1 cellular context compared by ENCODE assay signal in the genomic region with DNA sequence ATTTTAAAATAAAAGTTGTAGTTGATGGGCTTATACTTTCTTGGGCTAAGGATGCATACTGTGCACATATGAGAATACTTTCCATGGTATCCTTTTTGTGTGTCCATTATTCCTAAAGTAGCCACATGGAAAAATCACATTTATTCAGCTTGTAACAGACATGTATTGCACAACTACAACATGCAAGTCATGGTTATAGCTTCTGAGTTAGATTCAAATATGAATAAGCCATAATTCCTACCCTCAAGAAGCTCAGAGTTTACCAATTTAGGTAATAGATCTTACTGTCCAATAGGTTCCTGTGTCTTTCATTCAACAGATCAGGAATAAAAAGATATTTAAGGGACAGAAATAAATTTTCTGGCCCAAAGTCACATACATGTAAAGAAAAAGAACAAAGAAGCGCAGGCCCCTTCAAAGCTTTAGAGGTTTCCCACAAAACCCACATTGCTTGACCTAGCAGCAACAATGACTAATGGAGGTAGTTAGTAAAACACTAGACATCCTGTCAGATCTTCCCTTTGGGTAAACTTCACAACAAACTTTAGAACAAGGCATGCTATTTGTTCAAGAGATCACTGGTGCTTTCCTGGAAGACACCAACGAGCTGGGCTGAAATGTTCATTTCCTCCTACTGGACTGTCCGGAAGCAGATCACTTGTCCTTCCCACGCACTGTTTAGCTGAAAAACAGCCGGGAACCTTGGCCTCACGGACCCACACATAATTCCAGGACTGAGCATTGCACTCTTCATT.
TF ChIP-seq lines count a peak whose summit lies in the region.

No MANE protein-coding gene starts in this region.

TF ChIP-seq in HepG2, 621 proteins besides CTCF, POLR2A, EP300 and RAD21 (continued from another document and continues in another):
- TF ChIP-seq, protein P1, sequence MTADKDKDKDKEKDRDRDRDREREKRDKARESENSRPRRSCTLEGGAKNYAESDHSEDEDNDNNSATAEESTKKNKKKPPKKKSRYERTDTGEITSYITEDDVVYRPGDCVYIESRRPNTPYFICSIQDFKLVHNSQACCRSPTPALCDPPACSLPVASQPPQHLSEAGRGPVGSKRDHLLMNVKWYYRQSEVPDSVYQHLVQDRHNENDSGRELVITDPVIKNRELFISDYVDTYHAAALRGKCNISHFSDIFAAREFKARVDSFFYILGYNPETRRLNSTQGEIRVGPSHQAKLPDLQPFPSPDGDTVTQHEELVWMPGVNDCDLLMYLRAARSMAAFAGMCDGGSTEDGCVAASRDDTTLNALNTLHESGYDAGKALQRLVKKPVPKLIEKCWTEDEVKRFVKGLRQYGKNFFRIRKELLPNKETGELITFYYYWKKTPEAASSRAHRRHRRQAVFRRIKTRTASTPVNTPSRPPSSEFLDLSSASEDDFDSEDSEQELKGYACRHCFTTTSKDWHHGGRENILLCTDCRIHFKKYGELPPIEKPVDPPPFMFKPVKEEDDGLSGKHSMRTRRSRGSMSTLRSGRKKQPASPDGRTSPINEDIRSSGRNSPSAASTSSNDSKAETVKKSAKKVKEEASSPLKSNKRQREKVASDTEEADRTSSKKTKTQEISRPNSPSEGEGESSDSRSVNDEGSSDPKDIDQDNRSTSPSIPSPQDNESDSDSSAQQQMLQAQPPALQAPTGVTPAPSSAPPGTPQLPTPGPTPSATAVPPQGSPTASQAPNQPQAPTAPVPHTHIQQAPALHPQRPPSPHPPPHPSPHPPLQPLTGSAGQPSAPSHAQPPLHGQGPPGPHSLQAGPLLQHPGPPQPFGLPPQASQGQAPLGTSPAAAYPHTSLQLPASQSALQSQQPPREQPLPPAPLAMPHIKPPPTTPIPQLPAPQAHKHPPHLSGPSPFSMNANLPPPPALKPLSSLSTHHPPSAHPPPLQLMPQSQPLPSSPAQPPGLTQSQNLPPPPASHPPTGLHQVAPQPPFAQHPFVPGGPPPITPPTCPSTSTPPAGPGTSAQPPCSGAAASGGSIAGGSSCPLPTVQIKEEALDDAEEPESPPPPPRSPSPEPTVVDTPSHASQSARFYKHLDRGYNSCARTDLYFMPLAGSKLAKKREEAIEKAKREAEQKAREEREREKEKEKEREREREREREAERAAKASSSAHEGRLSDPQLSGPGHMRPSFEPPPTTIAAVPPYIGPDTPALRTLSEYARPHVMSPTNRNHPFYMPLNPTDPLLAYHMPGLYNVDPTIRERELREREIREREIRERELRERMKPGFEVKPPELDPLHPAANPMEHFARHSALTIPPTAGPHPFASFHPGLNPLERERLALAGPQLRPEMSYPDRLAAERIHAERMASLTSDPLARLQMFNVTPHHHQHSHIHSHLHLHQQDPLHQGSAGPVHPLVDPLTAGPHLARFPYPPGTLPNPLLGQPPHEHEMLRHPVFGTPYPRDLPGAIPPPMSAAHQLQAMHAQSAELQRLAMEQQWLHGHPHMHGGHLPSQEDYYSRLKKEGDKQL (CRISPR knock-in tag; IDR thresholded peaks at IDR 0.05; ENCODE audit: low read depth): peak; percentile 70
- TF ChIP-seq ZNF34 (CRISPR knock-in tag; IDR thresholded peaks at IDR 0.05; ENCODE audit: borderline replicate concordance) (no peak), RNF2 (conservative IDR thresholded peaks at IDR 0.05; ENCODE audit: low read depth) (no peak), GATAD2A (CRISPR knock-in tag; IDR thresholded peaks at IDR 0.05) (peak; percentile 89), KDM4B (CRISPR knock-in tag; IDR thresholded peaks at IDR 0.05) (0 out of 2 replicates have a peak, but pooled peaks have one; percentile 23), CREM (IDR thresholded peaks at IDR 0.05) (peak; percentile 91), CREM (CRISPR knock-in tag; IDR thresholded peaks at IDR 0.05) (no peak), MIXL1 (CRISPR knock-in tag; IDR thresholded peaks at IDR 0.05) (peak; percentile 60; the same call in 1 of the 2 replicates), ZNF598 (CRISPR knock-in tag; IDR thresholded peaks at IDR 0.05; ENCODE audit: borderline replicate concordance) (no peak), NFE2L2 (IDR thresholded peaks at IDR 0.05; ENCODE audit: low read length) (peak; percentile 35; the same call in 1 of the 2 replicates), JUND (CRISPR knock-in tag; IDR thresholded peaks at IDR 0.05) (no peak; the same call in 1 of the 2 replicates), FOXA1 (IDR thresholded peaks at IDR 0.05) (no peak), FOXA1 (CRISPR knock-in tag; IDR thresholded peaks at IDR 0.05) (peak; percentile 76), SSRP1 (CRISPR knock-in tag; IDR thresholded peaks at IDR 0.05) (peak; percentile 86; the same call in 1 of the 2 replicates), BCL6 (CRISPR knock-in tag; IDR thresholded peaks at IDR 0.05) (peak; percentile 97), ZSCAN9 (CRISPR knock-in tag; IDR thresholded peaks at IDR 0.05; ENCODE audit: borderline replicate concordance) (peak; percentile 68), KDM6A (CRISPR knock-in tag; IDR thresholded peaks at IDR 0.05; ENCODE audit: low read depth) (no peak; the same call in 1 of the 2 replicates), RXRA (CRISPR knock-in tag; IDR thresholded peaks at IDR 0.05) (peak; percentile 64; the same call in 1 of the 2 replicates), ZNF33B (CRISPR knock-in tag; IDR thresholded peaks at IDR 0.05) (no peak), RARA (CRISPR knock-in tag; IDR thresholded peaks at IDR 0.05) (peak; percentile 87), TBX3 (IDR thresholded peaks at IDR 0.05; ENCODE audit: borderline replicate concordance) (0 out of 2 replicates have a peak, but pooled peaks have one; percentile 18), GATA4 (IDR thresholded peaks at IDR 0.05; ENCODE audit: borderline replicate concordance, low read depth) (peak; percentile 85; the same call in 1 of the 2 replicates), NR2F1 (CRISPR knock-in tag; IDR thresholded peaks at IDR 0.05) (peak in 1 of 2 experiments; percentile 73; a peak in 2 of 4 replicates), JUNB (CRISPR knock-in tag; IDR thresholded peaks at IDR 0.05; ENCODE audit: borderline replicate concordance) (no peak), SOX6 (IDR thresholded peaks at IDR 0.05) (no peak), SOX6 (CRISPR knock-in tag; IDR thresholded peaks at IDR 0.05) (peak; percentile 92), ZFP36L2 (CRISPR knock-in tag; IDR thresholded peaks at IDR 0.05) (no peak), MIER2 (CRISPR knock-in tag; IDR thresholded peaks at IDR 0.05) (0 out of 2 replicates have a peak, but pooled peaks have one; percentile 69), SP140L (CRISPR knock-in tag; IDR thresholded peaks at IDR 0.05; ENCODE audit: borderline replicate concordance) (no peak), ELF1 (CRISPR knock-in tag; IDR thresholded peaks at IDR 0.05) (peak; percentile 62; the same call in 1 of the 2 replicates), MED1 (CRISPR knock-in tag; IDR thresholded peaks at IDR 0.05) (peak; percentile 87), KAT8 (CRISPR knock-in tag; IDR thresholded peaks at IDR 0.05) (peak; percentile 56), ZFP1 (CRISPR knock-in tag; IDR thresholded peaks at IDR 0.05) (peak; percentile 53; the same call in 1 of the 2 replicates), HDAC2 (CRISPR knock-in tag; IDR thresholded peaks at IDR 0.05) (peak; percentile 44; the same call in 1 of the 2 replicates)
- TF ChIP-seq, protein P2, sequence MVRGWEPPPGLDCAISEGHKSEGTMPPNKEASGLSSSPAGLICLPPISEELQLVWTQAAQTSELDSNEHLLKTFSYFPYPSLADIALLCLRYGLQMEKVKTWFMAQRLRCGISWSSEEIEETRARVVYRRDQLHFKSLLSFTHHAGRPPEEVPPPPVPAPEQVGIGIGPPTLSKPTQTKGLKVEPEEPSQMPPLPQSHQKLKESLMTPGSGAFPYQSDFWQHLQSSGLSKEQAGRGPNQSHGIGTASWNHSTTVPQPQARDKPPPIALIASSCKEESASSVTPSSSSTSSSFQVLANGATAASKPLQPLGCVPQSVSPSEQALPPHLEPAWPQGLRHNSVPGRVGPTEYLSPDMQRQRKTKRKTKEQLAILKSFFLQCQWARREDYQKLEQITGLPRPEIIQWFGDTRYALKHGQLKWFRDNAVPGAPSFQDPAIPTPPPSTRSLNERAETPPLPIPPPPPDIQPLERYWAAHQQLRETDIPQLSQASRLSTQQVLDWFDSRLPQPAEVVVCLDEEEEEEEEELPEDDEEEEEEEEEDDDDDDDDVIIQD (CRISPR knock-in tag; IDR thresholded peaks at IDR 0.05; ENCODE audit: low read depth): peak; percentile 87; the same call in 1 of the 2 replicates
- TF ChIP-seq, protein P3, sequence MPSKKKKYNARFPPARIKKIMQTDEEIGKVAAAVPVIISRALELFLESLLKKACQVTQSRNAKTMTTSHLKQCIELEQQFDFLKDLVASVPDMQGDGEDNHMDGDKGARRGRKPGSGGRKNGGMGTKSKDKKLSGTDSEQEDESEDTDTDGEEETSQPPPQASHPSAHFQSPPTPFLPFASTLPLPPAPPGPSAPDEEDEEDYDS (CRISPR knock-in tag; IDR thresholded peaks at IDR 0.05): 0 out of 2 replicates have a peak, but pooled peaks have one; percentile 28
- TF ChIP-seq, protein P4, sequence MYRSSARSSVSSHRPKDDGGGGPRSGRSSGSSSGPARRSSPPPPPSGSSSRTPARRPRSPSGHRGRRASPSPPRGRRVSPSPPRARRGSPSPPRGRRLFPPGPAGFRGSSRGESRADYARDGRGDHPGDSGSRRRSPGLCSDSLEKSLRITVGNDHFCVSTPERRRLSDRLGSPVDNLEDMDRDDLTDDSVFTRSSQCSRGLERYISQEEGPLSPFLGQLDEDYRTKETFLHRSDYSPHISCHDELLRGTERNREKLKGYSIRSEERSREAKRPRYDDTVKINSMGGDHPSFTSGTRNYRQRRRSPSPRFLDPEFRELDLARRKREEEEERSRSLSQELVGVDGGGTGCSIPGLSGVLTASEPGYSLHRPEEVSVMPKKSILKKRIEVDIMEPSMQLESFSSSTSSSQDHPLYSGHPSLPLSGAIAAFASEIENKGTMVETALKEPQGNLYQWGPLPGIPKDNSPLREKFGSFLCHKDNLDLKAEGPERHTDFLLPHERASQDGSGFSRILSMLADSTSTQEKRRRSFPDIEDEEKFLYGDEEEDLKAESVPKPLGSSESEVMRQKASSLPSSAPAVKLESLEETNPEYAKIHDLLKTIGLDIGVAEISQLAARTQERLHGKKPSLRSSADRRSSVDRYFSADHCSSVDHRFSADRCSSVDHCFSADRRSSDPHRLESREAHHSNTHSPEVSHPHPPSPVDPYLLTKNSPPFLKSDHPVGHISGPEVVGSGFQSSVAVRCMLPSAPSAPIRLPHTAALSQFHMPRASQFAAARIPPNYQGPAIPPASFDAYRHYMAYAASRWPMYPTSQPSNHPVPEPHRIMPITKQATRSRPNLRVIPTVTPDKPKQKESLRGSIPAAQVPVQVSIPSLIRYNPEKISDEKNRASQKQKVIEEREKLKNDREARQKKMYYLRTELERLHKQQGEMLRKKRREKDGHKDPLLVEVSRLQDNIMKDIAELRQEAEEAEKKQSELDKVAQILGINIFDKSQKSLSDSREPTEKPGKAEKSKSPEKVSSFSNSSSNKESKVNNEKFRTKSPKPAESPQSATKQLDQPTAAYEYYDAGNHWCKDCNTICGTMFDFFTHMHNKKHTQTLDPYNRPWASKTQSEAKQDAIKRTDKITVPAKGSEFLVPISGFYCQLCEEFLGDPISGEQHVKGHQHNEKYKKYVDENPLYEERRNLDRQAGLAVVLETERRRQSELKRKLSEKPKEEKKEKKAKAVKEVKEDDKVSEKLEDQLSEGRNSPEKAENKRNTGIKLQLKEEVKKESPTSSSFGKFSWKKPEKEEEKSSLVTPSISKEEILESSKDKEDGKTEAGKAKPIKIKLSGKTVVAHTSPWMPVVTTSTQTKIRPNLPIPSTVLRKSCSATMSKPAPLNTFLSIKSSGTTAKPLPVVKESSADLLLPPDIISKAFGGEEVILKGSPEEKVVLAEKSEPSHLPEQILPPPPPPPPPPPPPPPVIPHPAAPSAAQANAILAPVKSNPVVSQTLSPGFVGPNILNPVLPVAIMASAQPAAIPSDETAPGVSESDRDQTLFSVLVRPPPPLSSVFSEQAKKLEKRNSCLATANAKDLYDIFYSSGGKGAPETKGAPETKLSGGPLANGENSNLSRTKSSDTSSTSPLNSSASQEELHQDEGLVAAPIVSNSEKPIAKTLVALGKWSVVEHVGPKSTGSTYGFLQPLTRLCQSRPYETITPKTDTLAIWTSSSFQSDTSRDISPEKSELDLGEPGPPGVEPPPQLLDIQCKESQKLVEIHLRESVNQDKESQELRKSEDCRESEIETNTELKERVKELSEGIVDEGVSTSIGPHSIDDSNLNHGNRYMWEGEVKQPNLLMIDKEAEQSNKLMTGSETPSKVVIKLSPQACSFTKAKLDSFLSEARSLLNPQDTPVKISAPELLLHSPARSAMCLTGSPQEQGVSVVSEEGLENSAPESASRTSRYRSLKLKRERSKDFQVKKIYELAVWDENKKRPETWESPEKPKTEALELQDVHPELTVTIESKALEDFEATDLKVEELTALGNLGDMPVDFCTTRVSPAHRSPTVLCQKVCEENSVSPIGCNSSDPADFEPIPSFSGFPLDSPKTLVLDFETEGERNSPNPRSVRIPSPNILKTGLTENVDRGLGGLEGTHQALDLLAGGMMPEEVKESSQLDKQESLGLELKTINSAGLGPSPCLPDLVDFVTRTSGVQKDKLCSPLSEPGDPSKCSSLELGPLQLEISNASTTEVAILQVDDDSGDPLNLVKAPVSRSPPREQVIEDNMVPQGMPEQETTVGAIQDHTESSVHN (CRISPR knock-in tag; IDR thresholded peaks at IDR 0.05): no peak
- TF ChIP-seq, protein P5, sequence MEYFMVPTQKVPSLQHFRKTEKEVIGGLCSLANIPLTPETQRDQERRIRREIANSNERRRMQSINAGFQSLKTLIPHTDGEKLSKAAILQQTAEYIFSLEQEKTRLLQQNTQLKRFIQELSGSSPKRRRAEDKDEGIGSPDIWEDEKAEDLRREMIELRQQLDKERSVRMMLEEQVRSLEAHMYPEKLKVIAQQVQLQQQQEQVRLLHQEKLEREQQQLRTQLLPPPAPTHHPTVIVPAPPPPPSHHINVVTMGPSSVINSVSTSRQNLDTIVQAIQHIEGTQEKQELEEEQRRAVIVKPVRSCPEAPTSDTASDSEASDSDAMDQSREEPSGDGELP (IDR thresholded peaks at IDR 0.05; ENCODE audit: borderline replicate concordance, low read depth): peak; percentile 31; the same call in 1 of the 2 replicates
- TF ChIP-seq, protein P6, sequence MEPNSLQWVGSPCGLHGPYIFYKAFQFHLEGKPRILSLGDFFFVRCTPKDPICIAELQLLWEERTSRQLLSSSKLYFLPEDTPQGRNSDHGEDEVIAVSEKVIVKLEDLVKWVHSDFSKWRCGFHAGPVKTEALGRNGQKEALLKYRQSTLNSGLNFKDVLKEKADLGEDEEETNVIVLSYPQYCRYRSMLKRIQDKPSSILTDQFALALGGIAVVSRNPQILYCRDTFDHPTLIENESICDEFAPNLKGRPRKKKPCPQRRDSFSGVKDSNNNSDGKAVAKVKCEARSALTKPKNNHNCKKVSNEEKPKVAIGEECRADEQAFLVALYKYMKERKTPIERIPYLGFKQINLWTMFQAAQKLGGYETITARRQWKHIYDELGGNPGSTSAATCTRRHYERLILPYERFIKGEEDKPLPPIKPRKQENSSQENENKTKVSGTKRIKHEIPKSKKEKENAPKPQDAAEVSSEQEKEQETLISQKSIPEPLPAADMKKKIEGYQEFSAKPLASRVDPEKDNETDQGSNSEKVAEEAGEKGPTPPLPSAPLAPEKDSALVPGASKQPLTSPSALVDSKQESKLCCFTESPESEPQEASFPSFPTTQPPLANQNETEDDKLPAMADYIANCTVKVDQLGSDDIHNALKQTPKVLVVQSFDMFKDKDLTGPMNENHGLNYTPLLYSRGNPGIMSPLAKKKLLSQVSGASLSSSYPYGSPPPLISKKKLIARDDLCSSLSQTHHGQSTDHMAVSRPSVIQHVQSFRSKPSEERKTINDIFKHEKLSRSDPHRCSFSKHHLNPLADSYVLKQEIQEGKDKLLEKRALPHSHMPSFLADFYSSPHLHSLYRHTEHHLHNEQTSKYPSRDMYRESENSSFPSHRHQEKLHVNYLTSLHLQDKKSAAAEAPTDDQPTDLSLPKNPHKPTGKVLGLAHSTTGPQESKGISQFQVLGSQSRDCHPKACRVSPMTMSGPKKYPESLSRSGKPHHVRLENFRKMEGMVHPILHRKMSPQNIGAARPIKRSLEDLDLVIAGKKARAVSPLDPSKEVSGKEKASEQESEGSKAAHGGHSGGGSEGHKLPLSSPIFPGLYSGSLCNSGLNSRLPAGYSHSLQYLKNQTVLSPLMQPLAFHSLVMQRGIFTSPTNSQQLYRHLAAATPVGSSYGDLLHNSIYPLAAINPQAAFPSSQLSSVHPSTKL (CRISPR knock-in tag; IDR thresholded peaks at IDR 0.05): peak; percentile 94
